28 cellular contexts compared by ENCODE assay signal in the genomic region with DNA sequence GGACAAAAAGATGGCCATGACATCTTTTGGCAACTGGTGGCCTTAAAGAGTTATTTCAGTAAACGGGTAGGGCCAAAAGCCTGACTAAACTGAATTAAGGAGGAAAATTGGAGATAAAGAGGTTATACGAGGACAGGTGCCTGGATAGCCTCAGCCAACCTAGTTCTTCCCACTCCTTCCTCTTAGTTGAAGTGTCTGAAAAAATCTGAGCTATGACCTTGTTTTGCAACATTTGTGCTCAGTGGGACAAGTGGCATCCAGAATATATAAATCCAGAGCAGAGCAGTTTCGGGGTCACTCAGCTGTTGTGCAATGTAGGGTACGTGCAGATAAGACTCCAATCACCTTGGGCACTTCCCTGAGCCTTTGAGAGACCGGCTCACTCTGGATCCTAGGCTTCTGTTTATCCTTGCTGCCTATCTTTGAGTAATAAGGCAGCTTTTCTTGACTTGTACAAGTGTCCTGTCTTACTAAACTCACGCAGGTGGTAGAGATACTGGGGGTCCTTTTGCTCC.
"Had no signal": no experiment of that assay in that cellular context is flagged by ENCODE, and none has a peak within 500 bp of the region (broad histone marks: within the 10 kb centered on the region; RNA-seq: fewer than 3 reads in every experiment).

No MANE protein-coding gene starts in this region.

- H3K4me1 Mint-ChIP-seq: memory B cell; naive thymus-derived CD8-positive, alpha-beta T cell; nephron; neural crest cell; stimulated activated naive B cell treated with anti-CD40 and anti-IgM and Interleukin-4, amounts not matched to agents 10 μg/mL and 1 μg/mL and 100 μg/mL, for 72 hours had no signal

- H3K27ac ChIP-seq: left ventricle myocardium inferior, pancreas, prostate gland, skin epidermis, stomach, testis, tibial artery, uterus had no signal

- H3K4me3 Mint-ChIP-seq: memory B cell; naive thymus-derived CD8-positive, alpha-beta T cell; nephron; neural crest cell; stimulated activated naive B cell treated with anti-CD40 and anti-IgM and Interleukin-4, amounts not matched to agents 10 μg/mL and 1 μg/mL and 100 μg/mL, for 72 hours had no signal

- H3K36me3 Mint-ChIP-seq: naive thymus-derived CD8-positive, alpha-beta T cell; stimulated activated naive B cell treated with anti-CD40 and anti-IgM and Interleukin-4, amounts not matched to agents 10 μg/mL and 1 μg/mL and 100 μg/mL, for 72 hours had no signal

- H3K4me3 ChIP-seq: left ventricle myocardium inferior, mucosa of descending colon, pancreas, prostate gland, skin epidermis, stomach, testis, tibial artery, uterus had no signal

- ATAC-seq: left cardiac atrium; mucosa of descending colon; naive thymus-derived CD8-positive, alpha-beta T cell; pancreas; right cardiac atrium; sciatic nerve; stimulated activated naive B cell treated with anti-CD40 and anti-IgM and Interleukin-4, amounts not matched to agents 10 μg/mL and 1 μg/mL and 100 μg/mL, for 72 hours; stimulated activated naive CD8-positive, alpha-beta T cell treated with anti-CD3 and anti-CD28 coated beads, Interleukin-15, Interleukin-2, amounts not matched to agents 100 U/mL and 50 U/mL, for 24 hours had no signal

- H3K9me3 Mint-ChIP-seq: memory B cell had no signal

- H3K27me3 ChIP-seq: pancreas, testis, tibial artery, uterus had no signal

- H3K27ac Mint-ChIP-seq: memory B cell; naive thymus-derived CD8-positive, alpha-beta T cell; nephron; stimulated activated naive B cell treated with anti-CD40 and anti-IgM and Interleukin-4, amounts not matched to agents 10 μg/mL and 1 μg/mL and 100 μg/mL, for 72 hours had no signal

- DNase-seq: hippocampal formation; kidney glomerular epithelial cell; left cardiac atrium; left ventricle myocardium inferior; midbrain; mucosa of descending colon; naive thymus-derived CD8-positive, alpha-beta T cell; nucleus accumbens; pancreas; retina; right cardiac atrium; stimulated activated CD4-positive, alpha-beta T cell treated with anti-CD3 and anti-CD28 coated beads, Interleukin-12 subunit alpha, Interleukin-12 subunit beta, amount 100 ng/mL, for 4 hours; stimulated activated CD4-positive, alpha-beta T cell treated with anti-CD3 and anti-CD28 coated beads, Interleukin-15, amount 100 ng/mL, for 24 hours; stimulated activated CD4-positive, alpha-beta T cell treated with anti-CD3 and anti-CD28 coated beads, Interleukin-2, amount 100 ng/mL, for 24 hours; stimulated activated CD4-positive, alpha-beta T cell treated with anti-CD3 and anti-CD28 coated beads, Interleukin-4, amount 100 ng/mL, for 1 hour; stimulated activated naive B cell treated with anti-CD40 and anti-IgM and Interleukin-4, amounts not matched to agents 10 μg/mL and 1 μg/mL and 100 μg/mL, for 72 hours; stimulated activated naive CD8-positive, alpha-beta T cell treated with anti-CD3 and anti-CD28 coated beads, Interleukin-15, Interleukin-2, amounts not matched to agents 100 U/mL and 50 U/mL, for 24 hours; stomach; testis; tibial artery; trophoblast cell; uterus had no signal

- H3K9me3 ChIP-seq: left ventricle myocardium inferior, mucosa of descending colon, pancreas, prostate gland, testis, uterus had no signal

- H3K4me1 ChIP-seq: left ventricle myocardium inferior, pancreas, prostate gland, stomach, testis, tibial artery, uterus had no signal

- H3K36me3 ChIP-seq: left ventricle myocardium inferior, pancreas, prostate gland, stomach, tibial artery, uterus had no signal
